In genomic region chr9:3521961-3522360, GRCh38 we compare ENCODE assay signal across 15 cellular contexts. TPM values are rescaled to one million over a fixed set of nuclear protein-coding genes. Genes with fewer than 3 reads are reported as not detected.
DNase-seq lines count a peak whose midpoint lies in the region; ATAC-seq and TF ChIP-seq lines count a peak whose summit lies in the region.
"Had no signal": no experiment of that assay in that cellular context is flagged by ENCODE, and none has a peak within 500 bp of the region (broad histone marks: within the 10 kb centered on the region; RNA-seq: fewer than 3 reads in every experiment).

No MANE protein-coding gene starts in this region.

- H3K27ac Mint-ChIP-seq in activated CD4-positive, alpha-beta T cell treated with anti-CD3 and anti-CD28 coated beads, Interleukin-2, amount 10 ng/mL, durations not matched to agents 7 days and 5 days: peak overlapping the region; percentile 27

- no peaks in the 10 kb centered on the region for H3K27me3 ChIP-seq in neuron (ENCODE audit: insufficient read depth, low read length)
- H3K27me3 ChIP-seq: esophagus squamous epithelium, heart left ventricle had no signal

- no peak overlapping the region for H2AFZ ChIP-seq in neuron (ENCODE audit: low read depth, low read length)

- TF ChIP-seq CTCF in GM12875 (IDR thresholded peaks at IDR 0.05; ENCODE audit: borderline replicate concordance, insufficient read depth, low read depth, low read length): no peak

- peaks cover 36% of the 10 kb centered on the region for H3K4me1 Mint-ChIP-seq in activated CD4-positive, alpha-beta T cell treated with anti-CD3 and anti-CD28 coated beads, Interleukin-2, amount 10 ng/mL, durations not matched to agents 7 days and 5 days

- POLR2A ChIA-PET in activated CD4-positive, alpha-beta T cell treated with anti-CD3 and anti-CD28 coated beads, Interleukin-2, amount 10 ng/mL, durations not matched to agents 7 days and 5 days (lab: Charles Lee): no interaction called here

- no peaks in the 10 kb centered on the region for H3K36me3 ChIP-seq in neuron (ENCODE audit: insufficient read depth, low read length)
- H3K36me3 ChIP-seq: esophagus squamous epithelium, heart left ventricle had no signal

- H3K4me3 Mint-ChIP-seq in activated CD4-positive, alpha-beta T cell treated with anti-CD3 and anti-CD28 coated beads, Interleukin-2, amount 10 ng/mL, durations not matched to agents 7 days and 5 days: peak overlapping the region; percentile 57

- H3K9me3 Mint-ChIP-seq in activated CD4-positive, alpha-beta T cell treated with anti-CD3 and anti-CD28 coated beads, Interleukin-2, amount 10 ng/mL, durations not matched to agents 7 days and 5 days: no peaks in the 10 kb centered on the region
- H3K9me3 Mint-ChIP-seq: natural killer cell treated with Interleukin-12 subunit alpha and Interleukin-12 subunit beta and Interleukin-15 and Interleukin-18, amount 100 ng/mL, for 72 hours had no signal

- DNase-seq in activated CD4-positive, alpha-beta T cell treated with anti-CD3 and anti-CD28 coated beads, Interleukin-2, amount 10 ng/mL, durations not matched to agents 7 days and 5 days: peak; percentile 8
- DNase-seq in activated CD4-positive, alpha-beta T cell treated with anti-CD3 and anti-CD28 coated beads for 1 hour: no peak
- DNase-seq in RPMI8226 (peak; percentile 16), germinal center (ENCODE audit: low spot score) (no peak)
- no peak for DNase-seq in stimulated activated CD4-positive, alpha-beta T cell treated with anti-CD3 and anti-CD28 coated beads, Interleukin-2, amount 100 ng/mL, for 24 hours
- DNase-seq: COR-L47, esophagus squamous epithelium, heart left ventricle, mammary epithelial cell, NCI-H1694 treated with DMSO at 0.1 percent for 48 hours, NCI-H526 had no signal

- CTCF ChIA-PET in activated CD4-positive, alpha-beta T cell treated with anti-CD3 and anti-CD28 coated beads, Interleukin-2, amount 10 ng/mL, durations not matched to agents 7 days and 5 days (lab: Charles Lee): no interaction called here

- no peaks in the 10 kb centered on the region for H3K27me3 Mint-ChIP-seq in activated CD4-positive, alpha-beta T cell treated with anti-CD3 and anti-CD28 coated beads, Interleukin-2, amount 10 ng/mL, durations not matched to agents 7 days and 5 days
- H3K27me3 Mint-ChIP-seq: natural killer cell treated with Interleukin-12 subunit alpha and Interleukin-12 subunit beta and Interleukin-15 and Interleukin-18, amount 100 ng/mL, for 72 hours had no signal

- H3K4me3 ChIP-seq in GM12875 (ENCODE audit: low read depth, low read length): peak overlapping the region; percentile 6
- H3K4me3 ChIP-seq in neuron (ENCODE audit: low read length): peak overlapping the region; percentile 89
- H3K4me3 ChIP-seq: esophagus squamous epithelium, heart left ventricle had no signal

- no peaks in the 10 kb centered on the region for H3K9me3 ChIP-seq in neuron (ENCODE audit: low read length)
- H3K9me3 ChIP-seq: esophagus squamous epithelium, heart left ventricle had no signal

- peaks cover 9% of the 10 kb centered on the region for H3K36me3 Mint-ChIP-seq in activated CD4-positive, alpha-beta T cell treated with anti-CD3 and anti-CD28 coated beads, Interleukin-2, amount 10 ng/mL, durations not matched to agents 7 days and 5 days (ENCODE audit: low read depth)
- H3K36me3 Mint-ChIP-seq: natural killer cell treated with Interleukin-12 subunit alpha and Interleukin-12 subunit beta and Interleukin-15 and Interleukin-18, amount 100 ng/mL, for 72 hours had no signal

- H3K4me1 ChIP-seq in neuron (ENCODE audit: insufficient read depth, low read length): peaks cover 19% of the 10 kb centered on the region

- ATAC-seq in GM21576 (IDR thresholded peaks at IDR 0.05; ENCODE audit: unreplicated experiment): no peak
- ATAC-seq: heart left ventricle; natural killer cell treated with Interleukin-12 subunit alpha and Interleukin-12 subunit beta and Interleukin-15 and Interleukin-18, amount 100 ng/mL, for 72 hours had no signal

RNA-seq across cellular contexts. Expression of gene RFX3, which starts 3.8 kb away (rescaled TPM):
- total RNA-seq in activated CD4-positive, alpha-beta T cell treated with anti-CD3 and anti-CD28 coated beads, Interleukin-2, amount 10 ng/mL, durations not matched to agents 7 days and 5 days: 10 to 100 TPM; 11.8 to 12.5 TPM

Comparison
In these comparisons a context has a peak if more than half of its experiments do, and no peak if none do; other contexts are left out.
1. DNase-seq: peak in activated CD4-positive, alpha-beta T cell treated with anti-CD3 and anti-CD28 coated beads, Interleukin-2, amount 10 ng/mL, durations not matched to agents 7 days and 5 days (single experiment) and RPMI8226 (single experiment); none in activated CD4-positive, alpha-beta T cell treated with anti-CD3 and anti-CD28 coated beads for 1 hour (single experiment), germinal center (single experiment) and stimulated activated CD4-positive, alpha-beta T cell treated with anti-CD3 and anti-CD28 coated beads, Interleukin-2, amount 100 ng/mL, for 24 hours (0 of 2).